ENCODE assay signal across 15 cellular contexts in the genomic region with DNA sequence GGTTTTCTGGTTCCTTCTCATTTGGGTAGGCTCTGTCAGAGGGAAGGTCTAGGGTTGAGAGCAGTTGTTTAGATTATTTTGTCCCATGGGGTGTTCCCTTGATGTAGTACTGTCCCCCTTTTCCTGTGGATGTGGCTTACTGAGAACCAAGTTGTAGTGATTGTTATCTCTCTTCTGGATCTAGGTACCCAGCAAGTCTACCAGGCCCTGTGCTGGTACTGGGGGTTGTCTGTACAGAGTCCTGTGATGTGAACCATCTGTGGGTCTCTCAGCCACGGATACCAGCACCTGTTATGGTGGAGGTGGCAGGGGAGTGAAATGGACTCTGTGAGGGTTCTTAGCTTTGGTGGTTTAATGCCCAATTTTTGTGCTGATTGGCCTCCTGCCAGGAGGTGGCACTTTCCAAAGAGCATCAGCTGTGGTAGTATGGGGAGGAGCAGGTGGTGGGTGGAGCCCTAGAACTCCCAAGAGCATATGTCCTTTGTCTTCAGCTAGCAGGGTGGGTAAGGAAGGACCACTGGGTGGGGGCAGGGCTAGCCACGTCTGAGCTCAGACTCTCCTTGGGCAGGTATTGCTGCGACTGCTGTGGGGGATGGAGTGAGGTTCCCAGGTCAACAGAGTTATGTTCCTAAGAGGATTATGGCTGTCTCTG.
DNase-seq lines count a peak whose midpoint lies in the region; ATAC-seq and TF ChIP-seq lines count a peak whose summit lies in the region.
"Had no signal": no experiment of that assay in that cellular context is flagged by ENCODE, and none has a peak within 500 bp of the region (broad histone marks: within the 10 kb centered on the region; RNA-seq: fewer than 3 reads in every experiment).

No MANE protein-coding gene starts in this region.

- H3K27me3 Mint-ChIP-seq in activated CD4-positive, alpha-beta T cell treated with anti-CD3 and anti-CD28 coated beads for 36 hours: no peaks in the 10 kb centered on the region
- H3K27me3 Mint-ChIP-seq: CD4-positive, CD25-positive, alpha-beta regulatory T cell had no signal

- H3K9ac ChIP-seq in Loucy (ENCODE audit: low read depth, low read length, poor library complexity, severe bottlenecking): no peak overlapping the region

- no peak overlapping the region; the same call in 1 of the 2 replicates for H2AFZ ChIP-seq in Loucy (ENCODE audit: low read length)

- intact Hi-C loops in activated CD4-positive, alpha-beta T cell treated with anti-CD3 and anti-CD28 coated beads for 36 hours (cut with DNase I, micrococcal nuclease): no loop called here

- H3K4me2 ChIP-seq in Loucy (ENCODE audit: low read depth, low read length, poor library complexity, severe bottlenecking): peak overlapping the region; percentile 15

- H3K4me3 Mint-ChIP-seq in activated CD4-positive, alpha-beta T cell treated with anti-CD3 and anti-CD28 coated beads for 36 hours: no peak overlapping the region
- H3K4me3 Mint-ChIP-seq: HFFc6 had no signal

- POLR2A ChIA-PET in activated CD4-positive, alpha-beta T cell treated with anti-CD3 and anti-CD28 coated beads for 36 hours (lab: Charles Lee): no interaction called here

- no peak overlapping the region for H3K27ac Mint-ChIP-seq in activated CD4-positive, alpha-beta T cell treated with anti-CD3 and anti-CD28 coated beads for 36 hours
- H3K27ac Mint-ChIP-seq: HFFc6 had no signal

- peaks cover 4% of the 10 kb centered on the region for H3K36me3 Mint-ChIP-seq in activated CD4-positive, alpha-beta T cell treated with anti-CD3 and anti-CD28 coated beads for 36 hours (ENCODE audit: low read depth)
- H3K36me3 Mint-ChIP-seq: CD4-positive, CD25-positive, alpha-beta regulatory T cell had no signal

- H3K27me3 ChIP-seq in Loucy (ENCODE audit: insufficient read depth, low read length, poor library complexity, severe bottlenecking): no peaks in the 10 kb centered on the region
- no peaks in the 10 kb centered on the region for H3K27me3 ChIP-seq in SJCRH30

- peak; percentile 31; the same call in 1 of the 2 replicates for TF ChIP-seq CTCF in Loucy (conservative IDR thresholded peaks at IDR 0.05; ENCODE audit: low read length)
- TF ChIP-seq CTCF in retinal pigment epithelial cell (conservative IDR thresholded peaks at IDR 0.05; ENCODE audit: low read depth, low read length): no peak

- H3K4me3 ChIP-seq in Loucy (ENCODE audit: low read length, poor library complexity, severe bottlenecking) (no peak overlapping the region), SJCRH30 (no peak overlapping the region), retinal pigment epithelial cell (ENCODE audit: low read length) (no peak overlapping the region)

- CTCF ChIA-PET in activated CD4-positive, alpha-beta T cell treated with anti-CD3 and anti-CD28 coated beads for 36 hours (lab: Charles Lee): interaction anchor here (0.6 to 1.1 kb wide), 4 partner anchors 64 to 247 kb away, joined by 3 to 5 read pairs (median 3); no protein-coding TSS in a partner anchor

- peaks cover 17% of the 10 kb centered on the region for H3K9me3 Mint-ChIP-seq in activated CD4-positive, alpha-beta T cell treated with anti-CD3 and anti-CD28 coated beads for 36 hours (ENCODE audit: low read depth)
- H3K9me3 Mint-ChIP-seq: HFFc6 had no signal

- H3K4me1 ChIP-seq in Loucy (ENCODE audit: insufficient read depth, low read length, poor library complexity, severe bottlenecking) (peaks cover 8% of the 10 kb centered on the region), SJCRH30 (no peaks in the 10 kb centered on the region)

- H3F3A ChIP-seq in Loucy (ENCODE audit: low read depth): no peaks in the 10 kb centered on the region

- peak; percentile 9 for DNase-seq in activated CD4-positive, alpha-beta T cell treated with anti-CD3 and anti-CD28 coated beads for 48 hours
- no peak for DNase-seq in activated CD4-positive, alpha-beta T cell treated with anti-CD3 and anti-CD28 coated beads for 36 hours
- DNase-seq in SJCRH30 (peak; percentile 6 to 31), retinal pigment epithelial cell (ENCODE audit: low read depth) (peak; percentile 39), NOMO-1 (lab: John Stamatoyannopoulos, UW; ENCODE audit: unreplicated experiment in 2 of 2) (no peak), NCI-H774 (lab: John Stamatoyannopoulos, UW) (no peak), iPS-NIHi11 (ENCODE audit: low spot score) (no peak)
- DNase-seq: HFFc6; NCI-H1417 treated with DMSO at 0.1 percent for 48 hours; NCI-H2081; NCI-H226; NK-92 treated with Interleukin-12 subunit alpha and Interleukin-12 subunit beta, amount 100 ng/mL, for 24 hours; PC-3 had no signal

- H3K36me3 ChIP-seq in Loucy (ENCODE audit: insufficient read depth, low read length) (no peaks in the 10 kb centered on the region), SJCRH30 (no peaks in the 10 kb centered on the region)

- H3K9me3 ChIP-seq in Loucy (ENCODE audit: insufficient read depth, low read depth, low read length) (no peaks in the 10 kb centered on the region), SJCRH30 (replicated peaks) (no peaks in the 10 kb centered on the region)

- no peaks in the 10 kb centered on the region for H4K20me1 ChIP-seq in Loucy (ENCODE audit: insufficient read depth, low read length, poor library complexity, severe bottlenecking)

- H3K4me1 Mint-ChIP-seq in activated CD4-positive, alpha-beta T cell treated with anti-CD3 and anti-CD28 coated beads for 36 hours: peaks cover 25% of the 10 kb centered on the region

- ATAC-seq in activated CD4-positive, alpha-beta T cell treated with anti-CD3 and anti-CD28 coated beads for 36 hours: no peak
- ATAC-seq: PC-3 had no signal

- no peak overlapping the region for H3K27ac ChIP-seq in SJCRH30

- no peaks in the 10 kb centered on the region for H3K9me2 ChIP-seq in Loucy (replicated peaks; ENCODE audit: low read depth, low read length)

- no peaks in the 10 kb centered on the region for H3K79me2 ChIP-seq in Loucy (ENCODE audit: insufficient read depth, low read length)

Comparison
In these comparisons a context has a peak if more than half of its experiments do, and no peak if none do; other contexts are left out.
1. DNase-seq: peak in activated CD4-positive, alpha-beta T cell treated with anti-CD3 and anti-CD28 coated beads for 48 hours (single experiment), SJCRH30 (2 of 2) and retinal pigment epithelial cell (single experiment); none in activated CD4-positive, alpha-beta T cell treated with anti-CD3 and anti-CD28 coated beads for 36 hours (single experiment), NOMO-1 (0 of 2), NCI-H774 (single experiment) and iPS-NIHi11 (single experiment).